Comparison of ENCODE assay signal across 1 cellular context in the genomic region with DNA sequence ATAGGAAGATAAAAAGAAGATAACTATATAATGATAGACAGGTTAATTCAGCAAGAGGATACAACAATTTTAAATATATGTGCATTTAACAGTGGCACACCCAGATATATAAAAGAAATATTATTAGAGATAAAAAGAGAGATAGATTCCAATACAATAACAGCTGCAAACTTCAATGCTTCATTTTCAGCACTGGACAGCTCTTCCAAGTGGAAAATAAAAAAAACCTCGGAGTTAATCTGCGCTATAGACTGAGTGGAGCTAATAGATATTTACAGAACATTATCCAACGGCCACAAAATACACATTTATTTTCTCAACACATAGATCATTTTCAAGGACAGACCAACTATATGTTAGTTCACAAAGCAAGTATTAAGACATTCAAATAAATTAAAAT.
TF ChIP-seq lines count a peak whose summit lies in the region.

No MANE protein-coding gene starts in this region.

TF ChIP-seq in GM12878, 131 proteins besides CTCF, POLR2A, EP300 and RAD21 (continued from another document):
- TF ChIP-seq, protein P1, sequence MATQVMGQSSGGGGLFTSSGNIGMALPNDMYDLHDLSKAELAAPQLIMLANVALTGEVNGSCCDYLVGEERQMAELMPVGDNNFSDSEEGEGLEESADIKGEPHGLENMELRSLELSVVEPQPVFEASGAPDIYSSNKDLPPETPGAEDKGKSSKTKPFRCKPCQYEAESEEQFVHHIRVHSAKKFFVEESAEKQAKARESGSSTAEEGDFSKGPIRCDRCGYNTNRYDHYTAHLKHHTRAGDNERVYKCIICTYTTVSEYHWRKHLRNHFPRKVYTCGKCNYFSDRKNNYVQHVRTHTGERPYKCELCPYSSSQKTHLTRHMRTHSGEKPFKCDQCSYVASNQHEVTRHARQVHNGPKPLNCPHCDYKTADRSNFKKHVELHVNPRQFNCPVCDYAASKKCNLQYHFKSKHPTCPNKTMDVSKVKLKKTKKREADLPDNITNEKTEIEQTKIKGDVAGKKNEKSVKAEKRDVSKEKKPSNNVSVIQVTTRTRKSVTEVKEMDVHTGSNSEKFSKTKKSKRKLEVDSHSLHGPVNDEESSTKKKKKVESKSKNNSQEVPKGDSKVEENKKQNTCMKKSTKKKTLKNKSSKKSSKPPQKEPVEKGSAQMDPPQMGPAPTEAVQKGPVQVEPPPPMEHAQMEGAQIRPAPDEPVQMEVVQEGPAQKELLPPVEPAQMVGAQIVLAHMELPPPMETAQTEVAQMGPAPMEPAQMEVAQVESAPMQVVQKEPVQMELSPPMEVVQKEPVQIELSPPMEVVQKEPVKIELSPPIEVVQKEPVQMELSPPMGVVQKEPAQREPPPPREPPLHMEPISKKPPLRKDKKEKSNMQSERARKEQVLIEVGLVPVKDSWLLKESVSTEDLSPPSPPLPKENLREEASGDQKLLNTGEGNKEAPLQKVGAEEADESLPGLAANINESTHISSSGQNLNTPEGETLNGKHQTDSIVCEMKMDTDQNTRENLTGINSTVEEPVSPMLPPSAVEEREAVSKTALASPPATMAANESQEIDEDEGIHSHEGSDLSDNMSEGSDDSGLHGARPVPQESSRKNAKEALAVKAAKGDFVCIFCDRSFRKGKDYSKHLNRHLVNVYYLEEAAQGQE (IDR thresholded peaks at IDR 0.05; ENCODE audit: low read depth, low read length) = peak; percentile 67; the same call in 1 of the 2 replicates
- no peak for TF ChIP-seq BHLHE40 (IDR thresholded peaks at IDR 0.05; ENCODE audit: borderline replicate concordance in 1 of 2, low read depth in 2 of 2, low read length in 1 of 2)
- no peak for TF ChIP-seq YY1 (IDR thresholded peaks at IDR 0.05; ENCODE audit: low read depth, low read length)
TF ChIP-seq in GM12878: peak in this region for 1.
